In genomic region chr15:74781673-74782595, GRCh38 we compare ENCODE assay signal across 8 cellular contexts. TPM values are rescaled to one million over a fixed set of nuclear protein-coding genes. Genes with fewer than 3 reads are reported as not detected.
DNase-seq lines count a peak whose midpoint lies in the region; ATAC-seq and TF ChIP-seq lines count a peak whose summit lies in the region.

TSS of gene CSK (plus strand) at chr15:74782080. CDS start at chr15:74798298, 16,218 bp downstream.

- peak; percentile 42 for ATAC-seq in GM19035 (IDR thresholded peaks at IDR 0.05; ENCODE audit: unreplicated experiment)
- ATAC-seq in SK-N-SH treated with all-trans-retinoic acid at 6 μM for 48 hours = peak; percentile 51

- H3K9ac ChIP-seq in HUES6 (ENCODE audit: low read length) = peak within 1 kb of the TSS; percentile 70

- peak; percentile 87 for DNase-seq in BE2C
- DNase-seq in activated naive CD8-positive, alpha-beta T cell treated with anti-CD3 and anti-CD28 coated beads for 36 hours = peak; percentile 89
- DNase-seq in glutamatergic neuron = peak; percentile 85
- peak; percentile 100 for DNase-seq in osteoblast (ENCODE audit: insufficient read length, low spot score, missing footprints)
- no peak for DNase-seq in ureter (ENCODE audit: low spot score)

- H3K27me3 ChIP-seq in BE2C (no peaks in the 10 kb centered on the region), HUES6 (ENCODE audit: control insufficient read depth, insufficient read depth, low read length) (peaks cover 15% of the 10 kb centered on the region), osteoblast (ENCODE audit: insufficient read depth, low read length) (no peaks in the 10 kb centered on the region)

- H3K9me3 ChIP-seq in BE2C = no peaks in the 10 kb centered on the region
- H3K9me3 ChIP-seq in HUES6 (ENCODE audit: control insufficient read depth, insufficient read depth, low read depth, low read length) = no peaks in the 10 kb centered on the region
- no peaks in the 10 kb centered on the region for H3K9me3 ChIP-seq in osteoblast (ENCODE audit: low read depth, low read length)

- peaks cover 1% of the 10 kb centered on the region for H3K9me3 Mint-ChIP-seq in activated naive CD8-positive, alpha-beta T cell treated with anti-CD3 and anti-CD28 coated beads for 36 hours
- H3K9me3 Mint-ChIP-seq in glutamatergic neuron (ENCODE audit: unreplicated experiment) = peaks cover under 1% of the 10 kb centered on the region

- peak within 1 kb of the TSS; percentile 86 for H3K4me2 ChIP-seq in osteoblast (ENCODE audit: insufficient read depth, low read length)

- peaks cover 56% of the 10 kb centered on the region for H3K36me3 Mint-ChIP-seq in activated naive CD8-positive, alpha-beta T cell treated with anti-CD3 and anti-CD28 coated beads for 36 hours
- no peaks in the 10 kb centered on the region for H3K36me3 Mint-ChIP-seq in glutamatergic neuron (ENCODE audit: unreplicated experiment)

- H3K27me3 Mint-ChIP-seq in activated naive CD8-positive, alpha-beta T cell treated with anti-CD3 and anti-CD28 coated beads for 36 hours = no peaks in the 10 kb centered on the region
- peaks cover 6% of the 10 kb centered on the region for H3K27me3 Mint-ChIP-seq in glutamatergic neuron (ENCODE audit: unreplicated experiment)

- H3K36me3 ChIP-seq in BE2C (0 out of 2 replicates have a peak, but pooled peaks cover 2% of the 10 kb centered on the region), HUES6 (ENCODE audit: control insufficient read depth, insufficient read depth, low read length) (no peaks in the 10 kb centered on the region), osteoblast (ENCODE audit: insufficient read depth, low read length) (no peaks in the 10 kb centered on the region)

- TF ChIP-seq CTCF in BE2C (IDR thresholded peaks at IDR 0.05; ENCODE audit: low read depth, low read length) = peak; percentile 46
- peak; percentile 72 for TF ChIP-seq CTCF in glutamatergic neuron (IDR thresholded peaks at IDR 0.05; ENCODE audit: partially characterized antibody, unreplicated experiment)
- TF ChIP-seq CTCF in osteoblast (IDR thresholded peaks at IDR 0.05; ENCODE audit: extremely low read depth, low read depth, low read length) = peak; percentile 34

- peak within 1 kb of the TSS; percentile 91 for H2AFZ ChIP-seq in osteoblast (ENCODE audit: low read length)

- peaks cover 46% of the 10 kb centered on the region for H3K79me2 ChIP-seq in osteoblast (ENCODE audit: insufficient read depth, low read length)

- H3K4me3 ChIP-seq in BE2C (ENCODE audit: low read depth, low read length) = peak within 1 kb of the TSS; percentile 92
- H3K4me3 ChIP-seq in HUES6 (ENCODE audit: low read depth, low read length) = peak within 1 kb of the TSS; percentile 70
- peak within 1 kb of the TSS; percentile 88 for H3K4me3 ChIP-seq in osteoblast (ENCODE audit: insufficient read depth, low read length)

- H3K4me1 Mint-ChIP-seq in activated naive CD8-positive, alpha-beta T cell treated with anti-CD3 and anti-CD28 coated beads for 36 hours = peaks cover 56% of the 10 kb centered on the region
- H3K4me1 Mint-ChIP-seq in glutamatergic neuron (ENCODE audit: low read depth, unreplicated experiment) = peaks cover 25% of the 10 kb centered on the region

- peaks cover 13% of the 10 kb centered on the region for H3K4me1 ChIP-seq in BE2C
- peaks cover 53% of the 10 kb centered on the region for H3K4me1 ChIP-seq in HUES6 (ENCODE audit: control insufficient read depth, insufficient read depth, low read length)
- peaks cover 40% of the 10 kb centered on the region for H3K4me1 ChIP-seq in osteoblast (ENCODE audit: insufficient read depth, low read length)

- H3K27ac ChIP-seq in HUES6 (ENCODE audit: low read depth, low read length) = no peak within 1 kb of the TSS
- H3K27ac ChIP-seq in osteoblast (ENCODE audit: low read depth, low read length) = peak within 1 kb of the TSS; percentile 18

- peak within 1 kb of the TSS; percentile 89 for H3K4me3 Mint-ChIP-seq in activated naive CD8-positive, alpha-beta T cell treated with anti-CD3 and anti-CD28 coated beads for 36 hours
- H3K4me3 Mint-ChIP-seq in glutamatergic neuron (ENCODE audit: unreplicated experiment) = peak within 1 kb of the TSS; percentile 89

- H4K20me1 ChIP-seq in osteoblast (ENCODE audit: insufficient read depth, low read length) = peaks cover 35% of the 10 kb centered on the region

- H3K27ac Mint-ChIP-seq in activated naive CD8-positive, alpha-beta T cell treated with anti-CD3 and anti-CD28 coated beads for 36 hours = peak within 1 kb of the TSS; percentile 99
- peak within 1 kb of the TSS; percentile 68 for H3K27ac Mint-ChIP-seq in glutamatergic neuron (ENCODE audit: unreplicated experiment)

TF ChIP-seq in SK-N-SH treated with all-trans-retinoic acid at 6 μM for 48 hours, 23 proteins besides CTCF, POLR2A, EP300 and RAD21:
- no peak for TF ChIP-seq CSRNP3 (CRISPR knock-in tag; IDR thresholded peaks at IDR 0.05)
- TF ChIP-seq PPARA (CRISPR knock-in tag; IDR thresholded peaks at IDR 0.05; ENCODE audit: borderline replicate concordance) = no peak
- no peak for TF ChIP-seq ZC3H10 (CRISPR knock-in tag; IDR thresholded peaks at IDR 0.05)
- no peak for TF ChIP-seq ZNF8 (CRISPR knock-in tag; IDR thresholded peaks at IDR 0.05)
- no peak for TF ChIP-seq ESRRG (CRISPR knock-in tag; IDR thresholded peaks at IDR 0.05)
- TF ChIP-seq ZFP30 (CRISPR knock-in tag; IDR thresholded peaks at IDR 0.05) = no peak
- TF ChIP-seq PATZ1 (CRISPR knock-in tag; IDR thresholded peaks at IDR 0.05; ENCODE audit: borderline replicate concordance) = no peak
- TF ChIP-seq ZNF70 (CRISPR knock-in tag; IDR thresholded peaks at IDR 0.05) = no peak
- no peak for TF ChIP-seq BACH2 (CRISPR knock-in tag; IDR thresholded peaks at IDR 0.05; ENCODE audit: borderline replicate concordance)
- no peak for TF ChIP-seq GLIS3 (CRISPR knock-in tag; IDR thresholded peaks at IDR 0.05)
- TF ChIP-seq RARB (CRISPR knock-in tag; IDR thresholded peaks at IDR 0.05) = no peak
- TF ChIP-seq CSDC2 (CRISPR knock-in tag; IDR thresholded peaks at IDR 0.05) = no peak
- no peak for TF ChIP-seq ISL1 (CRISPR knock-in tag; IDR thresholded peaks at IDR 0.05)
- TF ChIP-seq OSR1 (CRISPR knock-in tag; IDR thresholded peaks at IDR 0.05) = no peak
- TF ChIP-seq ZFP3 (CRISPR knock-in tag; IDR thresholded peaks at IDR 0.05) = no peak

RNA-seq across cellular contexts. Expression of gene CSK, which starts in this region (rescaled TPM):
- polyA plus RNA-seq in BE2C (2012; ENCODE audit: insufficient read depth, insufficient read length, low read depth) = 311 TPM
- 100 to 1,000 TPM; 308 to 310 TPM for total RNA-seq in activated naive CD8-positive, alpha-beta T cell treated with anti-CD3 and anti-CD28 coated beads for 36 hours
- total RNA-seq in glutamatergic neuron (ENCODE audit: unreplicated experiment) (72.6 TPM), osteoblast (30.6 and 31.5 TPM in 2 replicates), ureter (61.6 TPM)
